Comparison of ENCODE assay signal across 9 cellular contexts in genomic region chr3:71101014-71101413, GRCh38.
DNase-seq lines count a peak whose midpoint lies in the region; ATAC-seq and TF ChIP-seq lines count a peak whose summit lies in the region.
"Had no signal": no experiment of that assay in that cellular context is flagged by ENCODE, and none has a peak within 500 bp of the region (broad histone marks: within the 10 kb centered on the region; RNA-seq: fewer than 3 reads in every experiment).

No MANE protein-coding gene starts in this region.

- no peak overlapping the region for H3K27ac ChIP-seq in CD4-positive, alpha-beta T cell (ENCODE audit: low read depth, low read length)
- H3K27ac ChIP-seq in right lobe of liver: no peak overlapping the region
- H3K27ac ChIP-seq: ovary had no signal

- 90% methylated on average over 3 of the region's 3 CpGs for WGBS in right lobe of liver (ENCODE audit: insufficient coverage, low coverage, low lambda C conversion rate, missing lambda C conversion rate)

- TF ChIP-seq POLR2A in right lobe of liver (IDR thresholded peaks at IDR 0.05): no peak

- H3K27ac Mint-ChIP-seq in CD4-positive, alpha-beta T cell: peak overlapping the region; percentile 83
- peak overlapping the region; percentile 95 for H3K27ac Mint-ChIP-seq in osteocyte (ENCODE audit: unreplicated experiment)

- peaks cover 0 to 25% (median 3%) of the 10 kb centered on the region in 4 donors for H3K4me1 ChIP-seq in right lobe of liver

- intact Hi-C loops in CD4-positive, alpha-beta T cell (cut with DNase I, micrococcal nuclease): no loop called here
- intact Hi-C loops in left colon (cut with DNase I, micrococcal nuclease) (no loop called here), right lobe of liver (cut with DNase I) (no loop called here)

- H3K27me3 Mint-ChIP-seq in CD4-positive, alpha-beta T cell: no peaks in the 10 kb centered on the region
- H3K27me3 Mint-ChIP-seq in osteocyte (ENCODE audit: unreplicated experiment): no peaks in the 10 kb centered on the region

- H3K36me3 ChIP-seq in right lobe of liver: no peaks in the 10 kb centered on the region
- H3K36me3 ChIP-seq: ovary had no signal

- POLR2A ChIA-PET in CD4-positive, alpha-beta T cell (lab: Charles Lee): interaction anchor here (0.6 kb wide), 1 partner anchor 189 kb away, joined by 3 read pairs; no protein-coding TSS in a partner anchor

- no peaks in the 10 kb centered on the region for H3K27me3 ChIP-seq in CD4-positive, alpha-beta T cell (ENCODE audit: control insufficient read depth, insufficient read depth, low read length)
- no peaks in the 10 kb centered on the region for H3K27me3 ChIP-seq in right lobe of liver
- H3K27me3 ChIP-seq: ovary had no signal

- no peak for ATAC-seq in CD4-positive, alpha-beta T cell (ENCODE audit: poor library complexity)
- ATAC-seq in left colon (no peak), HG03460 (IDR thresholded peaks at IDR 0.05; ENCODE audit: unreplicated experiment) (no peak), right lobe of liver (no peak)

- H3K4me1 Mint-ChIP-seq in CD4-positive, alpha-beta T cell (ENCODE audit: low read depth): peaks cover 95% of the 10 kb centered on the region
- H3K4me1 Mint-ChIP-seq in osteocyte (ENCODE audit: unreplicated experiment): peaks cover 63% of the 10 kb centered on the region

- H3K9me3 ChIP-seq in CD4-positive, alpha-beta T cell (ENCODE audit: control insufficient read depth, low read length): no peaks in the 10 kb centered on the region
- H3K9me3 ChIP-seq in right lobe of liver: no peaks in the 10 kb centered on the region
- H3K9me3 ChIP-seq: ovary had no signal

- H3K4me3 ChIP-seq in right lobe of liver: no peak overlapping the region
- H3K4me3 ChIP-seq: ovary had no signal

- no peaks in the 10 kb centered on the region for H3K9me3 Mint-ChIP-seq in CD4-positive, alpha-beta T cell
- no peaks in the 10 kb centered on the region for H3K9me3 Mint-ChIP-seq in osteocyte (ENCODE audit: unreplicated experiment)

- CTCF ChIA-PET in CD4-positive, alpha-beta T cell (lab: Charles Lee): interaction anchor here (0.9 kb wide), 1 partner anchor 10 kb away, joined by 3 read pairs; no protein-coding TSS in a partner anchor

- H3K4me3 Mint-ChIP-seq in CD4-positive, alpha-beta T cell: peak overlapping the region; percentile 28
- H3K4me3 Mint-ChIP-seq in osteocyte (ENCODE audit: unreplicated experiment): peak overlapping the region; percentile 11

- peaks cover 85% of the 10 kb centered on the region for H3K36me3 Mint-ChIP-seq in CD4-positive, alpha-beta T cell (ENCODE audit: low read depth)
- peaks cover 11% of the 10 kb centered on the region for H3K36me3 Mint-ChIP-seq in osteocyte (ENCODE audit: unreplicated experiment)

- no peak for TF ChIP-seq CTCF in CD4-positive, alpha-beta T cell (IDR thresholded peaks at IDR 0.05)
- TF ChIP-seq CTCF in osteocyte (IDR thresholded peaks at IDR 0.05): no peak
- no peak for TF ChIP-seq CTCF in right lobe of liver (IDR thresholded peaks at IDR 0.05)

- DNase-seq in CD4-positive, alpha-beta T cell: no peak
- DNase-seq in NCI-H69 (lab: John Stamatoyannopoulos, UW) (peak; percentile 19), dermis blood vessel endothelial cell (peak; percentile 67), osteocyte (ENCODE audit: extremely low spot score, unreplicated experiment) (no peak), left colon (no peak), DMS53 (lab: John Stamatoyannopoulos, UW) (no peak), right lobe of liver (no peak)
- DNase-seq: ovary had no signal

Comparison
In these comparisons a context has a peak if more than half of its experiments do, and no peak if none do; other contexts are left out.
1. DNase-seq: peak in NCI-H69 (single experiment) and dermis blood vessel endothelial cell (single experiment); none in CD4-positive, alpha-beta T cell (0 of 10), osteocyte (single experiment), left colon (0 of 2), DMS53 (single experiment) and right lobe of liver (0 of 3).